ENCODE assay signal across 3 cellular contexts in genomic region chr3:35408882-35409281, GRCh38.
"Had no signal": no experiment of that assay in that cellular context is flagged by ENCODE, and none has a peak within 500 bp of the region (broad histone marks: within the 10 kb centered on the region; RNA-seq: fewer than 3 reads in every experiment).

No MANE protein-coding gene starts in this region.

- H3K4me3 ChIP-seq: GM12878 had no signal

- ATAC-seq: GM12878 had no signal

- DNase-seq: GDM1, GF-D8 had no signal
